Comparison of ENCODE assay signal across 18 cellular contexts in the genomic region with DNA sequence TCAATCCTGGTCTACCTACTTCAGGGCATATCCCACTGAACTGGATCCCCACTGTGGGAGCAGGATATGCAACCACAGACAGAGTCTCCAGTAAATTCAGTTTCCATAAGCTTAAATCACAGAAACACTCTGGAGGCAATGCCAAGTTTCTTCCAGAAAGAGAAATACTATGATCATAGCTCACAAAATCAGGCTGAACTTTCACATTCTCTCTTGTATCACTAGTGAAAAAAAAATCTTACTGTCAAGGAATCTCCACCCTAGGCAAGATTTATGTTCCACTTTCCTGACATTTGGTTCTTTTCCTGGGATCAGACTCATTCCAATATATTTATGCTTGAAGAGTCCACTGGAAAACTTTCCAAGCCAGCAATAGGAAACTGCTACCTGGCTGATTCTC.
DNase-seq lines count a peak whose midpoint lies in the region; ATAC-seq and TF ChIP-seq lines count a peak whose summit lies in the region.
"Had no signal": no experiment of that assay in that cellular context is flagged by ENCODE, and none has a peak within 500 bp of the region (broad histone marks: within the 10 kb centered on the region; RNA-seq: fewer than 3 reads in every experiment).

No MANE protein-coding gene starts in this region.

- H3K4me1 Mint-ChIP-seq in osteocyte (ENCODE audit: unreplicated experiment): peaks cover 61% of the 10 kb centered on the region
- H3K4me1 Mint-ChIP-seq: B cell had no signal

- H3K27ac Mint-ChIP-seq in osteocyte (ENCODE audit: unreplicated experiment): peak overlapping the region; percentile 72
- H3K27ac Mint-ChIP-seq: B cell; CD8-positive, alpha-beta T cell had no signal

- no peak for ATAC-seq in GM18873 (IDR thresholded peaks at IDR 0.05; ENCODE audit: low FRiP score, unreplicated experiment)
- ATAC-seq: CD8-positive, alpha-beta T cell; GM12878 had no signal

- intact Hi-C loops in colonic mucosa (cut with DNase I) (no loop called here), vagina (cut with DNase I) (no loop called here)

- no peaks in the 10 kb centered on the region for H3K36me3 Mint-ChIP-seq in osteocyte (ENCODE audit: unreplicated experiment)
- H3K36me3 Mint-ChIP-seq: CD8-positive, alpha-beta T cell had no signal

- H3K27ac ChIP-seq in colonic mucosa (no peak overlapping the region), vagina (no peak overlapping the region)
- H3K27ac ChIP-seq: BLaER1 treated with 17β-estradiol and CSF1 and Interleukin-3, amounts not matched to agents 10 nM and 100 nM; GM23248; HL-60 had no signal

- H3K4me3 ChIP-seq in choroid plexus epithelial cell (ENCODE audit: low read depth, low read length) (no peak overlapping the region), fibroblast of the aortic adventitia (ENCODE audit: low read depth, low read length) (no peak overlapping the region), colonic mucosa (no peak overlapping the region), vagina (no peak overlapping the region)
- H3K4me3 ChIP-seq: BLaER1 treated with 17β-estradiol and CSF1 and Interleukin-3, amounts not matched to agents 10 nM and 100 nM; GM12878; GM23248; HAP-1 had no signal

- DNase-seq in NCI-H226 (peak; percentile 21), choroid plexus epithelial cell (ENCODE audit: low read depth) (peak; percentile 39), fibroblast of the aortic adventitia (ENCODE audit: low read depth) (peak; percentile 56), osteocyte (ENCODE audit: extremely low spot score, unreplicated experiment) (no peak), colonic mucosa (no peak), vagina (ENCODE audit: extremely low spot score in 2 of 2) (no peak)
- DNase-seq: 8988T; Calu3; CD8-positive, alpha-beta T cell; DMS79 treated with DMSO at 0.1 percent for 48 hours; EL; GM23248 had no signal

- TF ChIP-seq POLR2A in vagina (IDR thresholded peaks at IDR 0.05): no peak

- peaks cover 8% of the 10 kb centered on the region for H3K9me3 Mint-ChIP-seq in osteocyte (ENCODE audit: unreplicated experiment)

- H3K36me3 ChIP-seq in colonic mucosa (no peaks in the 10 kb centered on the region), vagina (no peaks in the 10 kb centered on the region)
- H3K36me3 ChIP-seq: BLaER1 treated with 17β-estradiol and CSF1 and Interleukin-3, amounts not matched to agents 10 nM and 100 nM; HAP-1 had no signal

- no peak for TF ChIP-seq CTCF in choroid plexus epithelial cell (conservative IDR thresholded peaks at IDR 0.05; ENCODE audit: low read depth, low read length)
- no peak for TF ChIP-seq CTCF in fibroblast of the aortic adventitia (IDR thresholded peaks at IDR 0.05; ENCODE audit: insufficient read depth, low read length)
- no peak for TF ChIP-seq CTCF in osteocyte (IDR thresholded peaks at IDR 0.05)
- no peak for TF ChIP-seq CTCF in colonic mucosa (IDR thresholded peaks at IDR 0.05)
- no peak for TF ChIP-seq CTCF in vagina (IDR thresholded peaks at IDR 0.05)

- H3K9ac ChIP-seq in colonic mucosa (ENCODE audit: low read depth in 2 of 2, low read length in 2 of 2): no peak overlapping the region
- H3K9ac ChIP-seq: BLaER1 treated with 17β-estradiol and CSF1 and Interleukin-3, amounts not matched to agents 10 nM and 100 nM; GM23248 had no signal

- H3K9me3 ChIP-seq in colonic mucosa: no peaks in the 10 kb centered on the region
- no peaks in the 10 kb centered on the region for H3K9me3 ChIP-seq in vagina
- H3K9me3 ChIP-seq: HAP-1 had no signal

- no peaks in the 10 kb centered on the region for H3K27me3 Mint-ChIP-seq in osteocyte (ENCODE audit: unreplicated experiment)
- H3K27me3 Mint-ChIP-seq: B cell had no signal

- H3K27me3 ChIP-seq in colonic mucosa: no peaks in the 10 kb centered on the region
- no peaks in the 10 kb centered on the region for H3K27me3 ChIP-seq in vagina
- H3K27me3 ChIP-seq: BLaER1 treated with 17β-estradiol and CSF1 and Interleukin-3, amounts not matched to agents 10 nM and 100 nM had no signal

- no peak overlapping the region for H3K4me3 Mint-ChIP-seq in osteocyte (ENCODE audit: unreplicated experiment)
- H3K4me3 Mint-ChIP-seq: B cell; CD8-positive, alpha-beta T cell had no signal

- H3K4me1 ChIP-seq in colonic mucosa (peaks cover 6% of the 10 kb centered on the region), vagina (no peaks in the 10 kb centered on the region)
- H3K4me1 ChIP-seq: HAP-1 had no signal

Comparison
In these comparisons a context has a peak if more than half of its experiments do, and no peak if none do; other contexts are left out.
1. DNase-seq: peak in NCI-H226 (single experiment), choroid plexus epithelial cell (single experiment) and fibroblast of the aortic adventitia (single experiment); none in osteocyte (single experiment), colonic mucosa (single experiment) and vagina (0 of 2).